ENCODE assay signal across 8 cellular contexts in genomic region chr2:84894758-84895520, GRCh38. TPM values are rescaled to one million over a fixed set of nuclear protein-coding genes. Genes with fewer than 3 reads are reported as not detected.
DNase-seq lines count a peak whose midpoint lies in the region; ATAC-seq and TF ChIP-seq lines count a peak whose summit lies in the region.

No MANE protein-coding gene starts in this region.

- no peaks in the 10 kb centered on the region for H4K20me1 ChIP-seq in GM23248 (ENCODE audit: insufficient read depth)

- no peak for TF ChIP-seq CTCF in prostate gland (IDR thresholded peaks at IDR 0.05)

- H3K27me3 ChIP-seq in GM23248 (replicated peaks; ENCODE audit: insufficient read depth) (no peaks in the 10 kb centered on the region), prostate gland (replicated peaks; ENCODE audit: insufficient read depth) (no peaks in the 10 kb centered on the region)

- H3K9me3 Mint-ChIP-seq in T-helper 1 cell treated with Interleukin-12 subunit alpha and Interleukin-12 subunit beta and Interleukin-4 antibody, amounts not matched to agents 30 μg/mL and 1 μg/mL, for 36 hours: no peaks in the 10 kb centered on the region

- H3K36me3 Mint-ChIP-seq in T-helper 1 cell treated with Interleukin-12 subunit alpha and Interleukin-12 subunit beta and Interleukin-4 antibody, amounts not matched to agents 30 μg/mL and 1 μg/mL, for 36 hours (ENCODE audit: low read depth): peaks cover 5% of the 10 kb centered on the region

- H3K4me2 ChIP-seq in GM23248 (ENCODE audit: unreplicated experiment): peak overlapping the region; percentile 18

- H3K4me3 Mint-ChIP-seq in T-helper 1 cell treated with Interleukin-12 subunit alpha and Interleukin-12 subunit beta and Interleukin-4 antibody, amounts not matched to agents 30 μg/mL and 1 μg/mL, for 36 hours: peak overlapping the region; percentile 39

- peaks cover 42% of the 10 kb centered on the region for H3K4me1 ChIP-seq in GM23248 (ENCODE audit: insufficient read depth)
- no peaks in the 10 kb centered on the region for H3K4me1 ChIP-seq in prostate gland (replicated peaks)

- peaks cover 54% of the 10 kb centered on the region for H3F3A ChIP-seq in GM23248 (ENCODE audit: insufficient read depth)

- peak; percentile 32 for DNase-seq in ACHN
- DNase-seq in GM23248: peak; percentile 64
- no peak for DNase-seq in left ventricle myocardium superior
- DNase-seq in mucosa of gallbladder (ENCODE audit: low spot score): no peak
- no peak for DNase-seq in hypothalamus (lab: John Stamatoyannopoulos, UW)
- no peak for DNase-seq in prostate gland (ENCODE audit: low spot score)

- H3K27ac ChIP-seq in GM23248 (peak overlapping the region; percentile 37), prostate gland (no peak overlapping the region)

- in situ Hi-C loops in ACHN (cut with HindIII; ENCODE audit: low pct_ligation_motif_present, low pct_unique_long_range_greater_than_20kb, low sequenced_read_pairs) (no loop called here), GM23248 (cut with MboI) (no loop called here)

- H3K9me3 ChIP-seq in GM23248 (ENCODE audit: low read depth): no peaks in the 10 kb centered on the region
- H3K9me3 ChIP-seq in prostate gland: no peaks in the 10 kb centered on the region

- H3K79me2 ChIP-seq in GM23248 (ENCODE audit: insufficient read depth): no peaks in the 10 kb centered on the region

- ATAC-seq in left ventricle myocardium superior: peak; percentile 33
- no peak for ATAC-seq in HG02885 (IDR thresholded peaks at IDR 0.05; ENCODE audit: poor library complexity, unreplicated experiment)

- 0 out of 2 replicates have a peak overlapping the region, but pooled peaks have one; percentile 19 for H3K9ac ChIP-seq in GM23248

- no peak for TF ChIP-seq POLR2A in prostate gland (IDR thresholded peaks at IDR 0.05)

- peak overlapping the region; percentile 67 for H3K27ac Mint-ChIP-seq in T-helper 1 cell treated with Interleukin-12 subunit alpha and Interleukin-12 subunit beta and Interleukin-4 antibody, amounts not matched to agents 30 μg/mL and 1 μg/mL, for 36 hours

- H3K9me2 ChIP-seq in GM23248 (ENCODE audit: insufficient read depth): no peaks in the 10 kb centered on the region

- no peak overlapping the region for H3K4me3 ChIP-seq in GM23248
- H3K4me3 ChIP-seq in prostate gland: no peak overlapping the region

- H3K36me3 ChIP-seq in GM23248 (ENCODE audit: low read depth) (no peaks in the 10 kb centered on the region), prostate gland (no peaks in the 10 kb centered on the region)

- H3K4me1 Mint-ChIP-seq in T-helper 1 cell treated with Interleukin-12 subunit alpha and Interleukin-12 subunit beta and Interleukin-4 antibody, amounts not matched to agents 30 μg/mL and 1 μg/mL, for 36 hours (ENCODE audit: low read depth): peaks cover 48% of the 10 kb centered on the region

- 66 to 68% methylated on average over 7 of the region's 7 CpGs for WGBS in GM23248 (ENCODE audit: low coverage in 1 of 2, low lambda C conversion rate in 2 of 2, missing lambda C conversion rate in 2 of 2), 2 experiments
- 58% methylated on average over 7 of the region's 7 CpGs for WGBS in prostate gland

- peak overlapping the region; percentile 62 for H2AFZ ChIP-seq in GM23248

- intact Hi-C loops in left ventricle myocardium superior (cut with micrococcal nuclease) (no loop called here), prostate gland (cut with DNase I) (no loop called here)

- H3K27me3 Mint-ChIP-seq in T-helper 1 cell treated with Interleukin-12 subunit alpha and Interleukin-12 subunit beta and Interleukin-4 antibody, amounts not matched to agents 30 μg/mL and 1 μg/mL, for 36 hours (ENCODE audit: low read depth): no peaks in the 10 kb centered on the region

RNA-seq across cellular contexts. Expression of gene TMSB10, which starts 10.5 kb away (rescaled TPM):
- total RNA-seq in GM23248 (2014; rRNA removed; shearing (Covaris generic)): 3,621 and 4,663 TPM in 2 replicates
- polyA plus RNA-seq in GM23248 (2016; fragmentation: Nextera tagmentation; extraction: Ambion mirVana): 6,241 and 6,275 TPM in 2 replicates
- 450 TPM for total RNA-seq in left ventricle myocardium superior
- 999 TPM for total RNA-seq in mucosa of gallbladder
- 1,000 to 10,000 TPM; 1,100 to 3,014 TPM for total RNA-seq in prostate gland

RNA-seq across cellular contexts. Expression of gene TRABD2A, which starts 14.1 kb away (rescaled TPM):
- 5.0 and 5.7 TPM in 2 replicates for total RNA-seq in GM23248 (2014; rRNA removed; shearing (Covaris generic))
- polyA plus RNA-seq in GM23248 (2016; fragmentation: Nextera tagmentation; extraction: Ambion mirVana): 3.4 and 3.8 TPM in 2 replicates
- total RNA-seq in left ventricle myocardium superior (0.62 TPM), mucosa of gallbladder (0.52 TPM), prostate gland (10 to 100 TPM in 1 of 2 donors, not detected in 1; 10.3 TPM)

Comparison
In these comparisons a context has a peak if more than half of its experiments do, and no peak if none do; other contexts are left out.
1. DNase-seq: peak in ACHN (single experiment) and GM23248 (single experiment); none in left ventricle myocardium superior (single experiment), mucosa of gallbladder (single experiment), hypothalamus (0 of 51) and prostate gland (single experiment).